ENCODE assay signal across 8 cellular contexts in the genomic region with DNA sequence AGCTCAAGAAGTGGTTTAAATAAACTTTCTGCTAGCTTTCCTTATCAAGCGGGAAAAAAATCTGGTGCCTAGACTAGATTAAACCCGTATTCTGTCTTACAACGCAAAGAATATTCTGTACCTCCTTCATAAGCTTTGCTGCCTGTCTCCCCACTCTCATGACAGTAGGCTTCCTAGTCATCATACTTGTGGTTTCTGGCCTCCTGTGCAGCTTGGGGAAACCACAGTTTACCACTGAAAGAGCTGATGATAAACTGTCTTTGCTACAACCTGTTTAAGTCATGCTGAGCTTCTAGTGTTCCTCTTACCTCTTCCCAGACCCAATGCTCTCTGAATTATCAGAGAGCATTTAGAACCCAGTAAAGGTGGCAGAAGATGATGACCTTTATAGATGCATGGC. TPM values are rescaled to one million over a fixed set of nuclear protein-coding genes. Genes with fewer than 3 reads are reported as not detected.
DNase-seq lines count a peak whose midpoint lies in the region; ATAC-seq and TF ChIP-seq lines count a peak whose summit lies in the region.

No MANE protein-coding gene starts in this region.

- H3K4me2 ChIP-seq in BLaER1 = peak overlapping the region; percentile 62

- peak overlapping the region; percentile 38; the same call in 1 of the 2 replicates for H3K9ac ChIP-seq in BLaER1

- peaks cover 69% of the 10 kb centered on the region for H3K36me3 ChIP-seq in BLaER1

- H3K9me3 ChIP-seq in BLaER1 = no peaks in the 10 kb centered on the region

- H4K20me1 ChIP-seq in BLaER1 = peaks cover 16% of the 10 kb centered on the region; the same call in 1 of the 2 replicates

- H3K27ac ChIP-seq in BLaER1 (peak overlapping the region; percentile 54), caudate nucleus (ENCODE audit: low read depth, low read length) (no peak overlapping the region)

- DNase-seq in GM20000 (ENCODE audit: low spot score) (peak; percentile 44), HK-2 (ENCODE audit: unreplicated experiment) (peak; percentile 30), left lobe of liver (ENCODE audit: low spot score) (no peak), AML-193 (lab: John Stamatoyannopoulos, UW) (no peak), caudate nucleus (lab: John Stamatoyannopoulos, UW) (no peak)
- DNase-seq in stimulated activated CD4-positive, alpha-beta T cell treated with anti-CD3 and anti-CD28 coated beads, Interleukin-2, amount 100 ng/mL, for 48 hours = peak; percentile 21 to 32

- H3K27ac Mint-ChIP-seq in activated naive CD4-positive, alpha-beta T cell treated with anti-CD3 and anti-CD28 coated beads, Interleukin-2, amount 50 U/mL, for 24 hours = peak overlapping the region; percentile 88

- no peaks in the 10 kb centered on the region for H3K27me3 ChIP-seq in BLaER1

- peaks cover 33% of the 10 kb centered on the region for H3K4me1 Mint-ChIP-seq in activated naive CD4-positive, alpha-beta T cell treated with anti-CD3 and anti-CD28 coated beads, Interleukin-2, amount 50 U/mL, for 24 hours

- no peak for ATAC-seq in left lobe of liver

- H3K4me3 ChIP-seq in BLaER1 = no peak overlapping the region

- H3K27me3 Mint-ChIP-seq in activated naive CD4-positive, alpha-beta T cell treated with anti-CD3 and anti-CD28 coated beads, Interleukin-2, amount 50 U/mL, for 24 hours = no peaks in the 10 kb centered on the region

- no peaks in the 10 kb centered on the region for H3K9me3 Mint-ChIP-seq in activated naive CD4-positive, alpha-beta T cell treated with anti-CD3 and anti-CD28 coated beads, Interleukin-2, amount 50 U/mL, for 24 hours

- H3K36me3 Mint-ChIP-seq in activated naive CD4-positive, alpha-beta T cell treated with anti-CD3 and anti-CD28 coated beads, Interleukin-2, amount 50 U/mL, for 24 hours = peaks cover 4% of the 10 kb centered on the region

- peaks cover 36% of the 10 kb centered on the region for H3K4me1 ChIP-seq in BLaER1

- H3K4me3 Mint-ChIP-seq in activated naive CD4-positive, alpha-beta T cell treated with anti-CD3 and anti-CD28 coated beads, Interleukin-2, amount 50 U/mL, for 24 hours = no peak overlapping the region

- TF ChIP-seq CTCF in GM20000 (IDR thresholded peaks at IDR 0.05; ENCODE audit: extremely low read depth, missing control alignments) = no peak

RNA-seq across cellular contexts. Expression of gene PODXL, which starts 55.0 kb away (rescaled TPM):
- total RNA-seq in left lobe of liver = 2.7 TPM

Comparison
In these comparisons a context has a peak if more than half of its experiments do, and no peak if none do; other contexts are left out.
1. DNase-seq: peak in GM20000 (single experiment), HK-2 (single experiment) and stimulated activated CD4-positive, alpha-beta T cell treated with anti-CD3 and anti-CD28 coated beads, Interleukin-2, amount 100 ng/mL, for 48 hours (2 of 2); none in left lobe of liver (single experiment), AML-193 (0 of 2) and caudate nucleus (0 of 61).